Comparison of ENCODE assay signal across 1 cellular context in the genomic region with DNA sequence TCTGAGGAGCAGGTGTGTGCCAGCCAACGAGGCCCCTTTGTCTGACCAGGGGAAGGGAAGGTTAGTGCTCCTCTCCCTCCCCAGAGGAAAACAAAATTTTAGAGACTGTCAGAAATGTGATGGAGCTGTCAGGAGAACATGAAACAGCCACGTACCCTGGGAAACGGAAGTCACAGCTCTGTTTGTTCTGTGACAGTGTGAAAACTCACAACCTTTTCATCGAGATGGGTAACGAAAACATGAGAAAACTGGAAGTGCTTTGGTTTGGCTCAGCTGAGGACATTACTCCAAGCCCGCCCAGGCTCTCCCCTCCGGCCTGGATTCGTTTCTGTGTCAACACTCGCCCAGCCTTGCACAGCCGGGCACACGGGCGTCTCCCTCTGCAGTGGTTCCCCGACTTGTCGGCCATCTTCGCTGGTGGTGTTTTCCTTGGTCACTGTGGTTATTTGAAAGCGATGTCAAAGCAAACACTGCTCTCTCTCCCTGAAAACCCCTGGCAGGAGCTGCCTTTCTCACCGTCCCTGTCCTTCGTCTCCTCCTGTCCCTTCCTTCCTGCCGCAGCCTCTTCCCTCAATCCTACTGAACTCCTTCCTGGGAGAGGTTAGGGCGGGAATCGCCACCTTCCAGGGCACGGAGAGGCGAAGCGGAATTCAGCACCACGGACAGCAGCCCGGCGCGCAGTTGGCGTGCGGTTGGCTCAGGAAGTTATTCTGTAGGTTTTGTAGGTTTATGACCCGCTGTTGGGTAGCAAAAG.
TF ChIP-seq lines count a peak whose summit lies in the region.

No MANE protein-coding gene starts in this region.

TF ChIP-seq in WTC11, 78 proteins besides CTCF, POLR2A, EP300 and RAD21 (continued from another document and continues in another):
- TF ChIP-seq, protein P1, sequence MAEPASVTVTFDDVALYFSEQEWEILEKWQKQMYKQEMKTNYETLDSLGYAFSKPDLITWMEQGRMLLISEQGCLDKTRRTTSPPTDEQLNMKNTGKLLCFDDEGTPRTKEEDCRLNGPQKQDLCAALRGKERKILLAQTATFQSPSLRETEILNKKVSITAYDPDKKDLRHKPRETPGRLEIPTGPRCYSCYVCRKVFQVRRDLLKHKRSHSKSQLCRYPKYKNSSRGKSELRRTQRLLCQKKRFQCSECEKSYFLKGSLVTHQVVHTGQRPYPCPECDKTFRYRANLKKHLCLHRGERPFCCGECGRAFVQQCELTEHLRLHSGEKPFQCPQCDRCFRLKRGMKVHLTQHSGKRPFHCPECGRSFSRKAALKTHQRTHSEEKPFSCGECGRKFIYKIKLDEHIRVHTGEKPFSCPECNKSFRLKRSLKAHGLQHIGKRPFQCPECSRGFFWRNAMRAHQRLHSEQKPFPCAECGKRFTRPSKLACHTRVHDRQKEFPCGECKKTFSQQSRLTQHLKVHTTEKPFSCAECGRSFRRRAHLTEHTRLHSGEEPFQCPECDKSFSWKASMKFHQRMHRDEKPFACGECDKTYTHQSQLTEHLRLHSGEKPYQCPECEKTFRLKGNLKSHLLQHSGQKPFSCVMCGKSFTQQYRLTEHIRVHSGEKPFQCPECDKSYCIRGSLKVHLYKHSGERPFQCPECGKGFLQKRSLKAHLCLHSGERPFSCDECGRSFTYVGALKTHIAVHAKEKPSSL (CRISPR knock-in tag; conservative IDR thresholded peaks at IDR 0.05) = no peak
- TF ChIP-seq ATF3 (CRISPR knock-in tag; conservative IDR thresholded peaks at IDR 0.05) = no peak
- peak; percentile 95 for TF ChIP-seq NFE2L1 (CRISPR knock-in tag; IDR thresholded peaks at IDR 0.05)
- TF ChIP-seq, protein P2, sequence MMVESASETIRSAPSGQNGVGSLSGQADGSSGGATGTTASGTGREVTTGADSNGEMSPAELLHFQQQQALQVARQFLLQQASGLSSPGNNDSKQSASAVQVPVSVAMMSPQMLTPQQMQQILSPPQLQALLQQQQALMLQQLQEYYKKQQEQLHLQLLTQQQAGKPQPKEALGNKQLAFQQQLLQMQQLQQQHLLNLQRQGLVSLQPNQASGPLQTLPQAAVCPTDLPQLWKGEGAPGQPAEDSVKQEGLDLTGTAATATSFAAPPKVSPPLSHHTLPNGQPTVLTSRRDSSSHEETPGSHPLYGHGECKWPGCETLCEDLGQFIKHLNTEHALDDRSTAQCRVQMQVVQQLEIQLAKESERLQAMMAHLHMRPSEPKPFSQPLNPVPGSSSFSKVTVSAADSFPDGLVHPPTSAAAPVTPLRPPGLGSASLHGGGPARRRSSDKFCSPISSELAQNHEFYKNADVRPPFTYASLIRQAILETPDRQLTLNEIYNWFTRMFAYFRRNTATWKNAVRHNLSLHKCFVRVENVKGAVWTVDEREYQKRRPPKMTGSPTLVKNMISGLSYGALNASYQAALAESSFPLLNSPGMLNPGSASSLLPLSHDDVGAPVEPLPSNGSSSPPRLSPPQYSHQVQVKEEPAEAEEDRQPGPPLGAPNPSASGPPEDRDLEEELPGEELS (CRISPR knock-in tag; IDR thresholded peaks at IDR 0.05) = peak; percentile 99
- no peak for TF ChIP-seq PRRX2 (CRISPR knock-in tag; IDR thresholded peaks at IDR 0.05)
- no peak for TF ChIP-seq ZNF263 (CRISPR knock-in tag; IDR thresholded peaks at IDR 0.05; ENCODE audit: low read depth)
- no peak for TF ChIP-seq ZNF532 (CRISPR knock-in tag; IDR thresholded peaks at IDR 0.05; ENCODE audit: borderline replicate concordance)
- TF ChIP-seq NR2C2 (CRISPR knock-in tag; IDR thresholded peaks at IDR 0.05) = 0 out of 2 replicates have a peak, but pooled peaks have one; percentile 48
- 0 out of 2 replicates have a peak, but pooled peaks have one; percentile 69 for TF ChIP-seq NR3C1 (CRISPR knock-in tag; conservative IDR thresholded peaks at IDR 0.05; ENCODE audit: low read depth)
- TF ChIP-seq CREM (CRISPR knock-in tag; IDR thresholded peaks at IDR 0.05) = no peak
- TF ChIP-seq TEAD4 (CRISPR knock-in tag; IDR thresholded peaks at IDR 0.05) = peak; percentile 97
- TF ChIP-seq KAT7 (CRISPR knock-in tag; IDR thresholded peaks at IDR 0.05; ENCODE audit: borderline replicate concordance) = 0 out of 2 replicates have a peak, but pooled peaks have one; percentile 56
- peak; percentile 51; the same call in 1 of the 2 replicates for TF ChIP-seq GABPB1 (CRISPR knock-in tag; IDR thresholded peaks at IDR 0.05)
- peak; percentile 94; the same call in 1 of the 2 replicates for TF ChIP-seq PREB (CRISPR knock-in tag; IDR thresholded peaks at IDR 0.05; ENCODE audit: borderline replicate concordance)
- peak; percentile 83; the same call in 1 of the 2 replicates for TF ChIP-seq CBFB (CRISPR knock-in tag; IDR thresholded peaks at IDR 0.05; ENCODE audit: low read depth)
- TF ChIP-seq ZNF416 (CRISPR knock-in tag; IDR thresholded peaks at IDR 0.05) = no peak
- TF ChIP-seq ERG (CRISPR knock-in tag; IDR thresholded peaks at IDR 0.05) = no peak
- peak; percentile 37; the same call in 1 of the 2 replicates for TF ChIP-seq IRF2 (CRISPR knock-in tag; IDR thresholded peaks at IDR 0.05; ENCODE audit: borderline replicate concordance, low read depth)
- peak; percentile 30 for TF ChIP-seq NFYB (CRISPR knock-in tag; conservative IDR thresholded peaks at IDR 0.05; ENCODE audit: low read depth)
- no peak for TF ChIP-seq ZMAT4 (CRISPR knock-in tag; IDR thresholded peaks at IDR 0.05)
- TF ChIP-seq GTF2I (CRISPR knock-in tag; conservative IDR thresholded peaks at IDR 0.05) = no peak
- TF ChIP-seq FOXJ3 (CRISPR knock-in tag; IDR thresholded peaks at IDR 0.05; ENCODE audit: borderline replicate concordance) = no peak
- TF ChIP-seq, protein P3, sequence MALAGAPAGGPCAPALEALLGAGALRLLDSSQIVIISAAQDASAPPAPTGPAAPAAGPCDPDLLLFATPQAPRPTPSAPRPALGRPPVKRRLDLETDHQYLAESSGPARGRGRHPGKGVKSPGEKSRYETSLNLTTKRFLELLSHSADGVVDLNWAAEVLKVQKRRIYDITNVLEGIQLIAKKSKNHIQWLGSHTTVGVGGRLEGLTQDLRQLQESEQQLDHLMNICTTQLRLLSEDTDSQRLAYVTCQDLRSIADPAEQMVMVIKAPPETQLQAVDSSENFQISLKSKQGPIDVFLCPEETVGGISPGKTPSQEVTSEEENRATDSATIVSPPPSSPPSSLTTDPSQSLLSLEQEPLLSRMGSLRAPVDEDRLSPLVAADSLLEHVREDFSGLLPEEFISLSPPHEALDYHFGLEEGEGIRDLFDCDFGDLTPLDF (CRISPR knock-in tag; IDR thresholded peaks at IDR 0.05) = peak; percentile 80
- TF ChIP-seq FOXK1 (CRISPR knock-in tag; IDR thresholded peaks at IDR 0.05) = peak; percentile 95
- TF ChIP-seq SMAD4 (CRISPR knock-in tag; IDR thresholded peaks at IDR 0.05) = peak; percentile 95
- TF ChIP-seq SP1 (CRISPR knock-in tag; conservative IDR thresholded peaks at IDR 0.05) = peak; percentile 56
- TF ChIP-seq, protein P4, sequence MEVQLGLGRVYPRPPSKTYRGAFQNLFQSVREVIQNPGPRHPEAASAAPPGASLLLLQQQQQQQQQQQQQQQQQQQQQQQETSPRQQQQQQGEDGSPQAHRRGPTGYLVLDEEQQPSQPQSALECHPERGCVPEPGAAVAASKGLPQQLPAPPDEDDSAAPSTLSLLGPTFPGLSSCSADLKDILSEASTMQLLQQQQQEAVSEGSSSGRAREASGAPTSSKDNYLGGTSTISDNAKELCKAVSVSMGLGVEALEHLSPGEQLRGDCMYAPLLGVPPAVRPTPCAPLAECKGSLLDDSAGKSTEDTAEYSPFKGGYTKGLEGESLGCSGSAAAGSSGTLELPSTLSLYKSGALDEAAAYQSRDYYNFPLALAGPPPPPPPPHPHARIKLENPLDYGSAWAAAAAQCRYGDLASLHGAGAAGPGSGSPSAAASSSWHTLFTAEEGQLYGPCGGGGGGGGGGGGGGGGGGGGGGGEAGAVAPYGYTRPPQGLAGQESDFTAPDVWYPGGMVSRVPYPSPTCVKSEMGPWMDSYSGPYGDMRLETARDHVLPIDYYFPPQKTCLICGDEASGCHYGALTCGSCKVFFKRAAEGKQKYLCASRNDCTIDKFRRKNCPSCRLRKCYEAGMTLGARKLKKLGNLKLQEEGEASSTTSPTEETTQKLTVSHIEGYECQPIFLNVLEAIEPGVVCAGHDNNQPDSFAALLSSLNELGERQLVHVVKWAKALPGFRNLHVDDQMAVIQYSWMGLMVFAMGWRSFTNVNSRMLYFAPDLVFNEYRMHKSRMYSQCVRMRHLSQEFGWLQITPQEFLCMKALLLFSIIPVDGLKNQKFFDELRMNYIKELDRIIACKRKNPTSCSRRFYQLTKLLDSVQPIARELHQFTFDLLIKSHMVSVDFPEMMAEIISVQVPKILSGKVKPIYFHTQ (CRISPR knock-in tag; IDR thresholded peaks at IDR 0.05) = no peak
- TF ChIP-seq ETV6 (CRISPR knock-in tag; IDR thresholded peaks at IDR 0.05) = peak; percentile 97
- peak; percentile 76; the same call in 1 of the 2 replicates for TF ChIP-seq USF1 (CRISPR knock-in tag; IDR thresholded peaks at IDR 0.05)
- TF ChIP-seq EMX1 (CRISPR knock-in tag; IDR thresholded peaks at IDR 0.05) = no peak
- TF ChIP-seq MXD4 (CRISPR knock-in tag; IDR thresholded peaks at IDR 0.05; ENCODE audit: borderline replicate concordance) = no peak
- no peak for TF ChIP-seq RORB (CRISPR knock-in tag; IDR thresholded peaks at IDR 0.05)
- TF ChIP-seq ATF2 (CRISPR knock-in tag; IDR thresholded peaks at IDR 0.05; ENCODE audit: borderline replicate concordance, low read depth) = peak; percentile 59; the same call in 1 of the 2 replicates
